In the genomic region with DNA sequence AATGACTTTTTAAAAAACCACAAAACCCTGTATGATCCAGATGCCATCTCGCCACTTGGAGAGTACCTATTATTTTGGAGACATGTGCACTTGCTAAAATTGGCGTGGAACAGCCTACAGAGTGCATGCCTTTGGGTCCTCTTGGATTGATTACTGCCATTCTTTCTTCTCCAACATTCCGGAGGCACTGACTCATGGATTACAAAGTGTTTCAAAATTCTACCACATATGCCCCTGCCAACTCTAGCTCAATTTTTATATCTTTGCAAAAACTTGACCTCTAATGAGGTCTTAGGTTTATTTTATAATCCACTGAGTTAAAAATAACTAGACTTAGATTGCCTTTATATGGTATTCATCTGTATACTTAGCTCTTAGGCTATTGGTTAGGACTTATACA, we compare ENCODE assay signal across 12 cellular contexts. TPM values are rescaled to one million over a fixed set of nuclear protein-coding genes. Genes with fewer than 3 reads are reported as not detected.
DNase-seq lines count a peak whose midpoint lies in the region; ATAC-seq and TF ChIP-seq lines count a peak whose summit lies in the region.
"Had no signal": no experiment of that assay in that cellular context is flagged by ENCODE, and none has a peak within 500 bp of the region (broad histone marks: within the 10 kb centered on the region; RNA-seq: fewer than 3 reads in every experiment).

No MANE protein-coding gene starts in this region.

- CTCF ChIA-PET in RWPE1 (lab: Yijun Ruan, JAX), result interaction anchor here (0.6 kb wide), 1 partner anchor 23 kb away, joined by 3 read pairs; no protein-coding TSS in a partner anchor

- TF ChIP-seq CTCF in RWPE1 (conservative IDR thresholded peaks at IDR 0.05; ENCODE audit: low read depth) (no peak), epithelial cell of proximal tubule (conservative IDR thresholded peaks at IDR 0.05; ENCODE audit: low read depth, low read length) (no peak)

- ATAC-seq in sciatic nerve, result peak; percentile 84

- intact Hi-C loops in sciatic nerve (cut with DNase I), result no loop called here

- no peak overlapping the region for H3K4me3 ChIP-seq in epithelial cell of proximal tubule (ENCODE audit: low read depth, low read length)
- H3K4me3 ChIP-seq: sigmoid colon had no signal

- POLR2A ChIA-PET in RWPE1 (lab: Yijun Ruan, JAX; ENCODE audit: low non-redundant PET), result no interaction called here

- peak; percentile 68 for DNase-seq in ELR (ENCODE audit: low read depth)
- peak; percentile 74 for DNase-seq in RWPE1 (ENCODE audit: low spot score)
- DNase-seq in epithelial cell of proximal tubule (ENCODE audit: low read depth), result peak; percentile 39
- DNase-seq in sciatic nerve (ENCODE audit: low spot score), result no peak
- DNase-seq in NCI-H524 treated with DMSO at 0.1 percent for 48 hours (lab: John Stamatoyannopoulos, UW), result no peak
- no peak for DNase-seq in activated CD4-positive, alpha-beta T cell treated with anti-CD3 and anti-CD28 coated beads, Interleukin-2, amount 50 U/mL, for 4 hours
- DNase-seq in NCI-H345 treated with DMSO at 0.1 percent for 48 hours (lab: John Stamatoyannopoulos, UW; ENCODE audit: unreplicated experiment), result no peak
- no peak for DNase-seq in NCI-H2029 (lab: John Stamatoyannopoulos, UW)
- DNase-seq: activated CD4-positive, CD25-positive, alpha-beta regulatory T cell treated with anti-CD3 and anti-CD28 coated beads, Interleukin-2, amount 50 U/mL, for 72 hours; NCI-H1436 treated with DMSO at 0.1 percent for 48 hours; OCI-M1; sigmoid colon had no signal

- peak overlapping the region; percentile 66 for H3K27ac ChIP-seq in RWPE1
- H3K27ac ChIP-seq: sigmoid colon had no signal

RNA-seq across cellular contexts. Expression of a gene that starts 55.8 kb away (rescaled TPM):
- total RNA-seq in epithelial cell of proximal tubule (106 and 109 TPM in 2 replicates), sciatic nerve (125 TPM)

Comparison
In these comparisons a context has a peak if more than half of its experiments do, and no peak if none do; other contexts are left out.
1. DNase-seq: peak in ELR (single experiment), RWPE1 (single experiment) and epithelial cell of proximal tubule (single experiment); none in sciatic nerve (single experiment), NCI-H524 treated with DMSO at 0.1 percent for 48 hours (single experiment), activated CD4-positive, alpha-beta T cell treated with anti-CD3 and anti-CD28 coated beads, Interleukin-2, amount 50 U/mL, for 4 hours (0 of 2), NCI-H345 treated with DMSO at 0.1 percent for 48 hours (single experiment) and NCI-H2029 (single experiment).